ENCODE assay signal across 15 cellular contexts in the genomic region with DNA sequence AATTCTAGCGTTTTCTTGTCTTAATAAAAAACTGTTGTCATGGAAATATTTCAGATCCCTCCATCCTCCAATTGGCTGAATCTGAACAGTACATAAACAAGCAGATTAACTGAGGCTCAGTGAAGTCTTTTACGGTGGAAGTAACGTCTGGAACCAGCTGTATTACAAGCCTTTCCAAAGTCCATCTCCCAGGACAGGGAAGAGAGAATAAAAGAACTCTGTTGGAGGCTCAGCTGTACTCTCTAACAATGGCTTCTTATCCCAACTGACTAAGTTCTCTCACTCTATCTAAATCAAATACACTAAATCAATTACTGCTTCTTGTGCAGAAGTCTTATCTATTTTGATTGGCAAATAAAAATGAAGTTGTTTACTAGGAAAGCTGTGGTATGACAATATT.
"Had no signal": no experiment of that assay in that cellular context is flagged by ENCODE, and none has a peak within 500 bp of the region (broad histone marks: within the 10 kb centered on the region; RNA-seq: fewer than 3 reads in every experiment).

No MANE protein-coding gene starts in this region.

- H3K4me1 ChIP-seq: left lung had no signal

- DNase-seq: activated CD4-positive, alpha-beta T cell treated with anti-CD3 and anti-CD28 coated beads, Interleukin-2, amount 50 U/mL, for 4 hours; activated CD8-positive, alpha-beta memory T cell treated with anti-CD3 and anti-CD28 coated beads, Interleukin-2, amount 10 ng/mL, durations not matched to agents 7 days and 5 days; activated effector memory CD4-positive, alpha-beta T cell treated with Interleukin-2 at 50 U/mL for 16 hours; activated T-cell treated with anti-CD3 and anti-CD28 coated beads, Interleukin-2, amount 50 U/mL, for 24 hours; central memory CD4-positive, alpha-beta T cell; cortex of kidney; effector memory CD4-positive, alpha-beta T cell; left lung; mesenchymal stem cell; nephron progenitor cell; retina; stimulated activated CD4-positive, alpha-beta T cell treated with anti-CD3 and anti-CD28 coated beads, Interleukin-2, amount 100 ng/mL, for 24 hours; stimulated activated naive B cell treated with anti-CD40 and anti-IgM and Interleukin-4, amounts not matched to agents 10 μg/mL and 1 μg/mL and 100 μg/mL, for 72 hours; trophoblast cell had no signal

- H3K4me3 ChIP-seq: left lung had no signal

- ATAC-seq: activated CD8-positive, alpha-beta memory T cell treated with anti-CD3 and anti-CD28 coated beads, Interleukin-2, amount 10 ng/mL, durations not matched to agents 7 days and 5 days; left lung; stimulated activated naive B cell treated with anti-CD40 and anti-IgM and Interleukin-4, amounts not matched to agents 10 μg/mL and 1 μg/mL and 100 μg/mL, for 72 hours had no signal

- H3K27me3 ChIP-seq: left lung had no signal

- H3K27ac ChIP-seq: epithelial cell of prostate, left lung had no signal

- H3K36me3 ChIP-seq: left lung had no signal

- H3K9me3 ChIP-seq: left lung had no signal
